ENCODE assay signal across 16 cellular contexts in the genomic region with DNA sequence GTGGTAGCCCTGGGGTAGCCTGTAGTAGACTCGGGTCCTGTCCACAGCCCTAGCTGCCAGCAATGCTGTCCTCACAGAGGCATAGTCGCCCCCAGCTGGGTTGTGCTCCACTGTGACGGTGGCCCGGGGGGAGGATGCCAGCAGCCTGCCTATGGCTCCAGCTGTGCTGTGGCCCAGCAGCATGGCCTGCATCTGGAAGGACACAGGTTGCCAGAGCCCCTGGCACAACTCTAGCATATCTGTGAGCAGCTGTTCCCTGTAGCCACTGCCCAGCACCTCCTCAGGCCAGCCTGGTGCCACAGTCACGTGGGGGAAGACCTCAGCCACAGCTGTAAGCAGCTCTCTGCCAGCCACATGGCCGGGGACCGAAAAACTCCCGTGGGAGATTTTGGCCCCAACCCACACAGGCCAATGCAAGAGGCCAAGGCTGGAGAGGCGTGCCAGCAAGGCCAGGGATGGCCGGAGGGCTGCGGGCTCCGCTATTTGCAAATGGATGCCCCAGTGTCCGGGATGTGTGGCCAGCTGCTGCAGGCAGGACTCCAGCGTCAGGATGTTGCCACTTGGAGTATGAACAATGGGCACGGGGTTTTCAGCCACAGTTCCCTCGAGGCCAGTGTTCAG. TPM values are rescaled to one million over a fixed set of nuclear protein-coding genes. Genes with fewer than 3 reads are reported as not detected.
DNase-seq lines count a peak whose midpoint lies in the region; ATAC-seq, FAIRE-seq and TF ChIP-seq lines count a peak whose summit lies in the region.
"Had no signal": no experiment of that assay in that cellular context is flagged by ENCODE, and none has a peak within 500 bp of the region (broad histone marks: within the 10 kb centered on the region; RNA-seq: fewer than 3 reads in every experiment).

No MANE protein-coding gene starts in this region.

- H3K4me3 Mint-ChIP-seq in neural progenitor cell = no peak overlapping the region
- H3K4me3 Mint-ChIP-seq in naive thymus-derived CD4-positive, alpha-beta T cell = no peak overlapping the region

- H3K36me3 ChIP-seq in heart left ventricle (peaks cover 0 to 45% (median 24%) of the 10 kb centered on the region in 9 donors), right atrium auricular region (peaks cover 12% of the 10 kb centered on the region), neural progenitor cell (no peaks in the 10 kb centered on the region), aorta (ENCODE audit: control insufficient read depth in 1 of 2, insufficient read depth in 2 of 2, low read length in 1 of 2) (peaks cover 0 to 4% of the 10 kb centered on the region in 2 donors), pancreas (no peaks in the 10 kb centered on the region)
- no peaks in the 10 kb centered on the region for H3K36me3 ChIP-seq in naive thymus-derived CD4-positive, alpha-beta T cell (ENCODE audit: control insufficient read depth in 2 of 3, insufficient read depth in 3 of 3, low read length in 3 of 3)

- FAIRE-seq in pancreas (lab: Jason Lieb, UNC) = no peak
- FAIRE-seq: A204.1, endometrium had no signal

- H3F3A ChIP-seq in neural progenitor cell (ENCODE audit: low read depth) = peaks cover 8% of the 10 kb centered on the region

- H3K9me3 ChIP-seq in heart left ventricle = no peaks in the 10 kb centered on the region
- H3K9me3 ChIP-seq in right atrium auricular region = no peaks in the 10 kb centered on the region
- no peaks in the 10 kb centered on the region for H3K9me3 ChIP-seq in neural progenitor cell (ENCODE audit: low read depth)
- no peaks in the 10 kb centered on the region for H3K9me3 ChIP-seq in aorta (ENCODE audit: control insufficient read depth, low read length)
- H3K9me3 ChIP-seq in pancreas = no peaks in the 10 kb centered on the region
- H3K9me3 ChIP-seq in naive thymus-derived CD4-positive, alpha-beta T cell (ENCODE audit: control insufficient read depth in 2 of 3, low read length in 3 of 3) = no peaks in the 10 kb centered on the region
- H3K9me3 ChIP-seq: tibial artery had no signal

- peak overlapping the region; percentile 33 for H3K27ac Mint-ChIP-seq in neural progenitor cell
- H3K27ac Mint-ChIP-seq in naive thymus-derived CD4-positive, alpha-beta T cell = no peak overlapping the region

- no peak overlapping the region for H3K4me2 ChIP-seq in neural progenitor cell

- H3K4me3 ChIP-seq in heart left ventricle = no peak overlapping the region
- H3K4me3 ChIP-seq in right atrium auricular region = no peak overlapping the region
- no peak overlapping the region for H3K4me3 ChIP-seq in neural progenitor cell
- no peak overlapping the region for H3K4me3 ChIP-seq in aorta (ENCODE audit: low read length in 2 of 2)
- no peak overlapping the region for H3K4me3 ChIP-seq in pancreas
- H3K4me3 ChIP-seq in naive thymus-derived CD4-positive, alpha-beta T cell (ENCODE audit: low read length) = no peak overlapping the region
- H3K4me3 ChIP-seq: tibial artery had no signal

- no peaks in the 10 kb centered on the region for H3K36me3 Mint-ChIP-seq in neural progenitor cell
- H3K36me3 Mint-ChIP-seq in naive thymus-derived CD4-positive, alpha-beta T cell = no peaks in the 10 kb centered on the region

- H3K4me1 ChIP-seq in heart left ventricle = peaks cover 0 to 9% (median 0%) of the 10 kb centered on the region in 12 donors
- H3K4me1 ChIP-seq in right atrium auricular region = no peaks in the 10 kb centered on the region
- peaks cover 13% of the 10 kb centered on the region for H3K4me1 ChIP-seq in neural progenitor cell
- no peaks in the 10 kb centered on the region for H3K4me1 ChIP-seq in aorta (ENCODE audit: control insufficient read depth in 1 of 2, insufficient read depth in 2 of 2, low read length in 2 of 2)
- no peaks in the 10 kb centered on the region for H3K4me1 ChIP-seq in pancreas
- H3K4me1 ChIP-seq in naive thymus-derived CD4-positive, alpha-beta T cell (ENCODE audit: control insufficient read depth in 2 of 2, insufficient read depth in 2 of 2, low read length in 2 of 2) = peaks cover 0 to 7% of the 10 kb centered on the region in 2 donors

- no peak for TF ChIP-seq CTCF in heart left ventricle (IDR thresholded peaks at IDR 0.05)
- TF ChIP-seq CTCF in right atrium auricular region (IDR thresholded peaks at IDR 0.05) = no peak
- no peak for TF ChIP-seq CTCF in neural progenitor cell (IDR thresholded peaks at IDR 0.05)
- TF ChIP-seq CTCF in pancreas (IDR thresholded peaks at IDR 0.05) = no peak

- peak in 3 of 4 donors; percentile 3 to 26 (median 8) for ATAC-seq in heart left ventricle
- ATAC-seq in aorta (ENCODE audit: low FRiP score) = peak; percentile 36
- ATAC-seq in pancreas = no peak
- no peak for ATAC-seq in naive thymus-derived CD4-positive, alpha-beta T cell
- ATAC-seq in GM18873 (IDR thresholded peaks at IDR 0.05; ENCODE audit: low FRiP score, unreplicated experiment) = no peak

- 48 to 59% (median 57%) methylated on average over 9 to 16 of the region's 16 CpGs for WGBS in heart left ventricle, 4 donors
- WGBS in aorta, 2 donors = 20 to 26% methylated on average over 16 of the region's 16 CpGs
- WGBS in pancreas, 2 donors = 76 to 79% methylated on average over 16 of the region's 16 CpGs

- H3K9ac ChIP-seq in neural progenitor cell = no peak overlapping the region

- no peaks in the 10 kb centered on the region for H4K20me1 ChIP-seq in neural progenitor cell (ENCODE audit: low read depth)

- H3K27ac ChIP-seq in heart left ventricle = peak overlapping the region in 1 of 12 donors; percentile 24
- no peak overlapping the region for H3K27ac ChIP-seq in right atrium auricular region
- H3K27ac ChIP-seq in neural progenitor cell = no peak overlapping the region
- no peak overlapping the region for H3K27ac ChIP-seq in aorta (ENCODE audit: low read depth in 1 of 2, low read length in 2 of 2)
- no peak overlapping the region for H3K27ac ChIP-seq in pancreas
- H3K27ac ChIP-seq in naive thymus-derived CD4-positive, alpha-beta T cell (ENCODE audit: low read depth, low read length) = no peak overlapping the region
- H3K27ac ChIP-seq: tibial artery had no signal

- H2AFZ ChIP-seq in neural progenitor cell (replicated peaks) = no peak overlapping the region

- intact Hi-C loops in heart left ventricle (cut with DNase I) (no loop called here), aorta (cut with DNase I) (no loop called here), pancreas (cut with DNase I) (no loop called here)
- intact Hi-C loops in naive thymus-derived CD4-positive, alpha-beta T cell (cut with micrococcal nuclease) = no loop called here

- CTCF ChIA-PET in naive thymus-derived CD4-positive, alpha-beta T cell (lab: Charles Lee) = no interaction called here

- H3K27me3 ChIP-seq in heart left ventricle = peaks cover 0 to 4% (median 0%) of the 10 kb centered on the region in 9 donors
- no peaks in the 10 kb centered on the region for H3K27me3 ChIP-seq in right atrium auricular region
- H3K27me3 ChIP-seq in neural progenitor cell = no peaks in the 10 kb centered on the region
- no peaks in the 10 kb centered on the region for H3K27me3 ChIP-seq in aorta (ENCODE audit: control insufficient read depth in 1 of 2, insufficient read depth in 2 of 2, low read length in 1 of 2)
- no peaks in the 10 kb centered on the region for H3K27me3 ChIP-seq in pancreas
- no peaks in the 10 kb centered on the region for H3K27me3 ChIP-seq in naive thymus-derived CD4-positive, alpha-beta T cell (ENCODE audit: control insufficient read depth in 2 of 2, insufficient read depth in 2 of 2, low read length in 2 of 2)
- H3K27me3 ChIP-seq: tibial artery had no signal

- no peaks in the 10 kb centered on the region for H3K9me3 Mint-ChIP-seq in neural progenitor cell
- no peaks in the 10 kb centered on the region for H3K9me3 Mint-ChIP-seq in naive thymus-derived CD4-positive, alpha-beta T cell

- no peak for TF ChIP-seq POLR2A in heart left ventricle (IDR thresholded peaks at IDR 0.05)

- H3K4me1 Mint-ChIP-seq in neural progenitor cell = peaks cover 22% of the 10 kb centered on the region
- peaks cover 6 to 12% (median 9%) of the 10 kb centered on the region in 7 donors for H3K4me1 Mint-ChIP-seq in naive thymus-derived CD4-positive, alpha-beta T cell

- POLR2A ChIA-PET in naive thymus-derived CD4-positive, alpha-beta T cell (lab: Charles Lee) = no interaction called here

- peak in 1 of 5 donors; percentile 46 for DNase-seq in heart left ventricle
- DNase-seq in right atrium auricular region (ENCODE audit: low spot score) = no peak
- DNase-seq in globus pallidus (ENCODE audit: low spot score) = peak; percentile 70
- DNase-seq in neural progenitor cell (ENCODE audit: low spot score) = no peak
- no peak for DNase-seq in aorta
- DNase-seq in pancreas = no peak
- DNase-seq in naive thymus-derived CD4-positive, alpha-beta T cell = no peak
- DNase-seq: activated CD4-positive, alpha-beta T cell treated with anti-CD3 and anti-CD28 coated beads, Interleukin-2, amount 50 U/mL, for 4 hours; activated gamma-delta T cell treated with Interleukin-2 at 50 U/mL for 16 hours; NCI-H1417 treated with DMSO at 0.1 percent for 48 hours; RPMI8226; tibial artery had no signal

- H3K79me2 ChIP-seq in neural progenitor cell (ENCODE audit: low read depth) = no peaks in the 10 kb centered on the region

- peaks cover 11% of the 10 kb centered on the region for H3K27me3 Mint-ChIP-seq in neural progenitor cell (ENCODE audit: insufficient read depth, low read depth)
- no peaks in the 10 kb centered on the region for H3K27me3 Mint-ChIP-seq in naive thymus-derived CD4-positive, alpha-beta T cell

RNA-seq across cellular contexts. Expression of a gene that starts 13.9 kb away (rescaled TPM):
- total RNA-seq in heart left ventricle = 1 to 10 TPM in 3 of 9 donors, under 1 TPM in 6; 0.19 to 1.9 (median 0.53) TPM
- polyA plus RNA-seq in heart left ventricle = 1 to 10 TPM in 1 of 2 donors, under 1 TPM in 1; 0.35 to 1.9 TPM
- under 1 TPM in 1 of 2 donors, not detected in 1; 0.63 TPM for total RNA-seq in right atrium auricular region
- total RNA-seq in neural progenitor cell (ENCODE audit: low replicate concordance) = not detected in 2 replicates
- not detected for total RNA-seq in aorta
- under 1 TPM in 1 of 2 donors, not detected in 1; 0.08 TPM for polyA plus RNA-seq in aorta
- under 1 TPM in 1 of 6 donors, not detected in 5; 0.12 TPM for total RNA-seq in pancreas
- under 1 TPM in 1 of 2 donors, not detected in 1; 0.21 TPM for polyA plus RNA-seq in pancreas
- not detected for total RNA-seq in naive thymus-derived CD4-positive, alpha-beta T cell
- not detected for polyA plus RNA-seq in naive thymus-derived CD4-positive, alpha-beta T cell
- total RNA-seq: lower leg skin had no signal

RNA-seq across cellular contexts. Expression of a gene that starts 32.2 kb away (rescaled TPM):
- total RNA-seq in heart left ventricle (10 to 100 TPM in 4 of 9 donors, 1 to 10 TPM in 5; 2.3 to 18.6 (median 9.2) TPM), right atrium auricular region (1 to 10 TPM; 5.5 to 6.9 TPM), neural progenitor cell (ENCODE audit: low replicate concordance) (0.21 and 0.34 TPM in 2 replicates), aorta (10 to 100 TPM; 13.1 to 16.3 TPM), pancreas (1 to 10 TPM in 2 of 6 donors, under 1 TPM in 4; 0.38 to 2.2 (median 0.95) TPM)
- polyA plus RNA-seq in heart left ventricle (10 to 100 TPM in 1 of 2 donors, 1 to 10 TPM in 1; 2.9 to 12.5 TPM), aorta (10 to 100 TPM in 1 of 2 donors, 1 to 10 TPM in 1; 2.1 to 42.3 TPM), pancreas (1 to 10 TPM; 2.0 to 4.6 TPM)
- total RNA-seq in naive thymus-derived CD4-positive, alpha-beta T cell = 1 to 10 TPM in 1 of 5 experiments, under 1 TPM in 3, not detected in 1; 0.15 to 1.9 (median 0.33) TPM
- not detected for polyA plus RNA-seq in naive thymus-derived CD4-positive, alpha-beta T cell

Comparison
In these comparisons a context has a peak if more than half of its experiments do, and no peak if none do; other contexts are left out.
1. ATAC-seq: peak in heart left ventricle (3 of 4) and aorta (single experiment); none in pancreas (0 of 4), naive thymus-derived CD4-positive, alpha-beta T cell (single experiment) and GM18873 (single experiment).